24 cellular contexts compared by ENCODE assay signal in genomic region chr3:25291524-25291923, GRCh38.
DNase-seq lines count a peak whose midpoint lies in the region; ATAC-seq, FAIRE-seq and TF ChIP-seq lines count a peak whose summit lies in the region.
"Had no signal": no experiment of that assay in that cellular context is flagged by ENCODE, and none has a peak within 500 bp of the region (broad histone marks: within the 10 kb centered on the region; RNA-seq: fewer than 3 reads in every experiment).

No MANE protein-coding gene starts in this region.

- H3K4me2 ChIP-seq in A549: peak overlapping the region; percentile 26; the same call in 1 of the 3 replicates
- H3K4me2 ChIP-seq: SK-N-SH had no signal

- no peaks in the 10 kb centered on the region for H3K27me3 ChIP-seq in left ventricle myocardium inferior (ENCODE audit: low read depth)
- H3K27me3 ChIP-seq: brain microvascular endothelial cell had no signal

- TF ChIP-seq POLR2A in A549 (IDR thresholded peaks at IDR 0.05; ENCODE audit: low read length): no peak

- H3K36me3 Mint-ChIP-seq in WTC11: no peaks in the 10 kb centered on the region
- H3K36me3 Mint-ChIP-seq: activated naive CD8-positive, alpha-beta T cell treated with anti-CD3 and anti-CD28 coated beads for 36 hours; CD4-positive, CD25-positive, alpha-beta regulatory T cell had no signal

- 14% methylated on average over 1 of the region's 1 CpG for WGBS in A549 (ENCODE audit: missing lambda C conversion rate)

- peaks cover 52% of the 10 kb centered on the region for H3K4me1 Mint-ChIP-seq in WTC11
- H3K4me1 Mint-ChIP-seq: activated naive CD8-positive, alpha-beta T cell treated with anti-CD3 and anti-CD28 coated beads for 36 hours; CD4-positive, CD25-positive, alpha-beta regulatory T cell had no signal

- no peak overlapping the region for H3K4me3 Mint-ChIP-seq in WTC11
- H3K4me3 Mint-ChIP-seq: activated naive CD8-positive, alpha-beta T cell treated with anti-CD3 and anti-CD28 coated beads for 36 hours; CD4-positive, CD25-positive, alpha-beta regulatory T cell; nephron progenitor cell had no signal

- ATAC-seq in A549 (no peak), WTC11 (peak; percentile 37), mucosa of descending colon (peak; percentile 58), GM21529 (IDR thresholded peaks at IDR 0.05; ENCODE audit: unreplicated experiment) (no peak), HG02970 (IDR thresholded peaks at IDR 0.05; ENCODE audit: low FRiP score, unreplicated experiment) (no peak)

- POLR2A ChIA-PET in A549 (lab: Yijun Ruan, JAX): no interaction called here
- POLR2A ChIA-PET in HEK293T (lab: Yijun Ruan, JAX): no interaction called here
- POLR2A ChIA-PET in WTC11 (lab: Charles Lee): interaction anchor here (0.7 kb wide), 1 partner anchor 13 kb away, joined by 4 read pairs; no protein-coding TSS in a partner anchor

- no peak overlapping the region for H3K27ac Mint-ChIP-seq in WTC11
- H3K27ac Mint-ChIP-seq: activated naive CD8-positive, alpha-beta T cell treated with anti-CD3 and anti-CD28 coated beads for 36 hours; CD4-positive, CD25-positive, alpha-beta regulatory T cell; nephron progenitor cell had no signal

- no peaks in the 10 kb centered on the region for H3K36me3 ChIP-seq in mucosa of descending colon (ENCODE audit: low read depth)
- H3K36me3 ChIP-seq in left ventricle myocardium inferior: no peaks in the 10 kb centered on the region
- H3K36me3 ChIP-seq: brain microvascular endothelial cell had no signal

- H3K27ac ChIP-seq in A549 (no peak overlapping the region), left ventricle myocardium inferior (replicated peaks) (no peak overlapping the region)
- H3K27ac ChIP-seq: brain microvascular endothelial cell, coronary artery had no signal

- H3K9me3 Mint-ChIP-seq in WTC11: peaks cover 1% of the 10 kb centered on the region
- H3K9me3 Mint-ChIP-seq: activated naive CD8-positive, alpha-beta T cell treated with anti-CD3 and anti-CD28 coated beads for 36 hours; nephron progenitor cell had no signal

- CTCF ChIA-PET in A549 (lab: Yijun Ruan, JAX) (interaction anchor here (0.6 kb wide), 1 partner anchor 218 kb away, joined by 3 read pairs; no protein-coding TSS in a partner anchor), HEK293T (lab: Yijun Ruan, JAX) (no interaction called here), WTC11 (lab: Charles Lee) (interaction anchor here (0.6 to 0.7 kb wide), 2 partner anchors 136 to 479 kb away, joined by 3 read pairs; no protein-coding TSS in a partner anchor)

- no peaks in the 10 kb centered on the region for H3K27me3 Mint-ChIP-seq in WTC11 (ENCODE audit: low read depth)
- H3K27me3 Mint-ChIP-seq: CD4-positive, CD25-positive, alpha-beta regulatory T cell had no signal

- no peak for FAIRE-seq in A549 (lab: Jason Lieb, UNC)
- FAIRE-seq: endothelial cell of umbilical vein, keratinocyte, RCC 7860, urothelium cell line had no signal

- intact Hi-C loops in mucosa of descending colon (cut with DNase I, micrococcal nuclease): no loop called here
- intact Hi-C loops in left ventricle myocardium inferior (cut with micrococcal nuclease): no loop called here

- TF ChIP-seq EP300 in A549 (IDR thresholded peaks at IDR 0.05): no peak

- TF ChIP-seq CTCF in A549 (IDR thresholded peaks at IDR 0.05) (no peak), WTC11 (IDR thresholded peaks at IDR 0.05) (no peak), mucosa of descending colon (IDR thresholded peaks at IDR 0.05) (no peak), left ventricle myocardium inferior (IDR thresholded peaks at IDR 0.05; ENCODE audit: borderline replicate concordance) (no peak)

- H3K4me3 ChIP-seq in A549 (no peak overlapping the region), mucosa of descending colon (no peak overlapping the region), left ventricle myocardium inferior (no peak overlapping the region)
- H3K4me3 ChIP-seq: coronary artery had no signal

- TF ChIP-seq RAD21 in A549 (conservative IDR thresholded peaks at IDR 0.05 in 1 of 2, IDR thresholded peaks at IDR 0.05 in 1 of 2): no peak

- peaks cover 16% of the 10 kb centered on the region for H3K4me1 ChIP-seq in A549
- no peaks in the 10 kb centered on the region for H3K4me1 ChIP-seq in mucosa of descending colon (ENCODE audit: low read depth)
- no peaks in the 10 kb centered on the region for H3K4me1 ChIP-seq in left ventricle myocardium inferior

- no peaks in the 10 kb centered on the region for H3K9me3 ChIP-seq in A549
- no peaks in the 10 kb centered on the region for H3K9me3 ChIP-seq in mucosa of descending colon
- H3K9me3 ChIP-seq in left ventricle myocardium inferior (replicated peaks): no peaks in the 10 kb centered on the region
- H3K9me3 ChIP-seq: SK-N-SH had no signal

- DNase-seq in A549 (ENCODE audit: low read depth in 1 of 2, low spot score in 1 of 2) (no peak), HEK293T (ENCODE audit: extremely low spot score) (no peak), WTC11 (ENCODE audit: low spot score) (no peak), mucosa of descending colon (no peak), left ventricle myocardium inferior (no peak), NOMO-1 (lab: John Stamatoyannopoulos, UW; ENCODE audit: unreplicated experiment in 2 of 2) (no peak)
- DNase-seq: activated CD4-positive, CD25-positive, alpha-beta regulatory T cell treated with anti-CD3 and anti-CD28 coated beads, Interleukin-2, amount 50 U/mL, for 72 hours; activated naive CD8-positive, alpha-beta T cell treated with anti-CD3 and anti-CD28 coated beads for 36 hours; brain microvascular endothelial cell; CD4-positive, CD25-positive, alpha-beta regulatory T cell; DMS153; foreskin fibroblast; hippocampal formation; mesendoderm; nephron progenitor cell; SK-N-SH; T-helper 9 cell had no signal

TF ChIP-seq in A549, 52 proteins besides CTCF, POLR2A, EP300 and RAD21:
- no peak for TF ChIP-seq JUNB (IDR thresholded peaks at IDR 0.05)
- no peak for TF ChIP-seq TFCP2L1 (CRISPR knock-in tag; IDR thresholded peaks at IDR 0.05)
- no peak for TF ChIP-seq HOXA7 (CRISPR knock-in tag; IDR thresholded peaks at IDR 0.05)
- TF ChIP-seq RFX5 (IDR thresholded peaks at IDR 0.05): no peak
- TF ChIP-seq NFE2L2 (conservative IDR thresholded peaks at IDR 0.05; ENCODE audit: low read length): no peak
- TF ChIP-seq JUN (IDR thresholded peaks at IDR 0.05): no peak
- no peak for TF ChIP-seq RARB (CRISPR knock-in tag; IDR thresholded peaks at IDR 0.05)
- TF ChIP-seq ESRRA (IDR thresholded peaks at IDR 0.05; ENCODE audit: borderline replicate concordance, low read length): no peak
- no peak for TF ChIP-seq SMC3 (IDR thresholded peaks at IDR 0.05)
- no peak for TF ChIP-seq GATA3 (IDR thresholded peaks at IDR 0.05; ENCODE audit: borderline replicate concordance)

TF ChIP-seq in HEK293T, 16 proteins besides CTCF, POLR2A, EP300 and RAD21:
- TF ChIP-seq TARDBP (IDR thresholded peaks at IDR 0.05) (no peak), SUZ12 (IDR thresholded peaks at IDR 0.05) (no peak), FOXK2 (IDR thresholded peaks at IDR 0.05) (no peak), HDGF (IDR thresholded peaks at IDR 0.05; ENCODE audit: borderline replicate concordance) (no peak), BHLHE40 (IDR thresholded peaks at IDR 0.05; ENCODE audit: borderline replicate concordance) (no peak), CTBP1 (IDR thresholded peaks at IDR 0.05; ENCODE audit: borderline replicate concordance) (no peak), LEF1 (IDR thresholded peaks at IDR 0.05; ENCODE audit: borderline replicate concordance) (no peak), SP1 (IDR thresholded peaks at IDR 0.05) (no peak), ZNF384 (IDR thresholded peaks at IDR 0.05) (0 out of 2 replicates have a peak, but pooled peaks have one; percentile 1), NFRKB (IDR thresholded peaks at IDR 0.05) (no peak), FOXA1 (IDR thresholded peaks at IDR 0.05) (no peak)
- TF ChIP-seq, protein P1, sequence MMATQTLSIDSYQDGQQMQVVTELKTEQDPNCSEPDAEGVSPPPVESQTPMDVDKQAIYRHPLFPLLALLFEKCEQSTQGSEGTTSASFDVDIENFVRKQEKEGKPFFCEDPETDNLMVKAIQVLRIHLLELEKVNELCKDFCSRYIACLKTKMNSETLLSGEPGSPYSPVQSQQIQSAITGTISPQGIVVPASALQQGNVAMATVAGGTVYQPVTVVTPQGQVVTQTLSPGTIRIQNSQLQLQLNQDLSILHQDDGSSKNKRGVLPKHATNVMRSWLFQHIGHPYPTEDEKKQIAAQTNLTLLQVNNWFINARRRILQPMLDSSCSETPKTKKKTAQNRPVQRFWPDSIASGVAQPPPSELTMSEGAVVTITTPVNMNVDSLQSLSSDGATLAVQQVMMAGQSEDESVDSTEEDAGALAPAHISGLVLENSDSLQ (IDR thresholded peaks at IDR 0.05): peak; percentile 87

TF ChIP-seq in WTC11, 78 proteins besides CTCF, POLR2A, EP300 and RAD21 (continues in another document):
- TF ChIP-seq RELA (CRISPR knock-in tag; IDR thresholded peaks at IDR 0.05; ENCODE audit: borderline replicate concordance) (no peak), STAT6 (CRISPR knock-in tag; conservative IDR thresholded peaks at IDR 0.05; ENCODE audit: low read depth) (no peak)

Comparison
In these comparisons a context has a peak if more than half of its experiments do, and no peak if none do; other contexts are left out.
1. ATAC-seq: peak in WTC11 (single experiment) and mucosa of descending colon (single experiment); none in A549 (0 of 2), GM21529 (single experiment) and HG02970 (single experiment).